Comparison of ENCODE assay signal across 8 cellular contexts in the genomic region with DNA sequence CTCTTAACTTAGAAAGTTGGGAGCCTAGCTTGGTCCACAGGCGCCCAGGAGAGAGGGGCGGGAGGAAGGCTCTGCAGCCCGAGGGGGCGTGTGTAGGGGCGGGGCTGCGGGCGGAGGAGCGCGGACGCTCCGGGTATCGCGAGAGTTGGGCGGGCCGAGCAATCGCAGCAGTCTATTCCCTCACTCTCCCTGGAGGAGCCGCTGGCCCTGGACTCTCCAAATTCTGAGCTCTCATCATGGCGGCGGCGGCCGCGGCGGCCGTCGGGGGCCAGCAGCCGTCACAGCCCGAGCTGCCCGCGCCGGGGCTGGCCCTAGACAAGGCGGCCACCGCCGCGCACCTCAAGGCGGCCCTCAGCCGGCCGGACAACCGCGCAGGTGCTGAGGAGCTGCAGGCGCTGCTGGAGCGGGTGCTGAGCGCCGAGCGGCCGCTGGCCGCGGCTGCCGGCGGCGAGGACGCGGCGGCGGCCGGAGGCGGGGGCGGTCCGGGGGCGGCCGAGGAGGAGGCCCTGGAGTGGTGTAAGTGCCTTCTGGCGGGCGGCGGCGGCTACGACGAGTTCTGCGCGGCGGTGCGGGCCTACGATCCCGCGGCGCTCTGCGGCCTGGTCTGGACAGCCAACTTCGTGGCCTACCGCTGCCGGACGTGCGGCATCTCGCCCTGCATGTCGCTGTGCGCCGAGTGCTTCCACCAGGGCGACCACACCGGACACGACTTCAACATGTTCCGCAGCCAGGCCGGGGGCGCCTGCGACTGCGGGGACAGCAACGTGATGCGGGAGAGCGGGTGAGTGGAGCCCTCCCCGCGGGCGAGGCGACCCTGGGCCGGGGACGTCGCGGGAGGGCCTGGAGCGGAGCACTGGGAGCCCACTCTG. TPM values are rescaled to one million over a fixed set of nuclear protein-coding genes. Genes with fewer than 3 reads are reported as not detected.
DNase-seq lines count a peak whose midpoint lies in the region; ATAC-seq and TF ChIP-seq lines count a peak whose summit lies in the region.

A gene with protein sequence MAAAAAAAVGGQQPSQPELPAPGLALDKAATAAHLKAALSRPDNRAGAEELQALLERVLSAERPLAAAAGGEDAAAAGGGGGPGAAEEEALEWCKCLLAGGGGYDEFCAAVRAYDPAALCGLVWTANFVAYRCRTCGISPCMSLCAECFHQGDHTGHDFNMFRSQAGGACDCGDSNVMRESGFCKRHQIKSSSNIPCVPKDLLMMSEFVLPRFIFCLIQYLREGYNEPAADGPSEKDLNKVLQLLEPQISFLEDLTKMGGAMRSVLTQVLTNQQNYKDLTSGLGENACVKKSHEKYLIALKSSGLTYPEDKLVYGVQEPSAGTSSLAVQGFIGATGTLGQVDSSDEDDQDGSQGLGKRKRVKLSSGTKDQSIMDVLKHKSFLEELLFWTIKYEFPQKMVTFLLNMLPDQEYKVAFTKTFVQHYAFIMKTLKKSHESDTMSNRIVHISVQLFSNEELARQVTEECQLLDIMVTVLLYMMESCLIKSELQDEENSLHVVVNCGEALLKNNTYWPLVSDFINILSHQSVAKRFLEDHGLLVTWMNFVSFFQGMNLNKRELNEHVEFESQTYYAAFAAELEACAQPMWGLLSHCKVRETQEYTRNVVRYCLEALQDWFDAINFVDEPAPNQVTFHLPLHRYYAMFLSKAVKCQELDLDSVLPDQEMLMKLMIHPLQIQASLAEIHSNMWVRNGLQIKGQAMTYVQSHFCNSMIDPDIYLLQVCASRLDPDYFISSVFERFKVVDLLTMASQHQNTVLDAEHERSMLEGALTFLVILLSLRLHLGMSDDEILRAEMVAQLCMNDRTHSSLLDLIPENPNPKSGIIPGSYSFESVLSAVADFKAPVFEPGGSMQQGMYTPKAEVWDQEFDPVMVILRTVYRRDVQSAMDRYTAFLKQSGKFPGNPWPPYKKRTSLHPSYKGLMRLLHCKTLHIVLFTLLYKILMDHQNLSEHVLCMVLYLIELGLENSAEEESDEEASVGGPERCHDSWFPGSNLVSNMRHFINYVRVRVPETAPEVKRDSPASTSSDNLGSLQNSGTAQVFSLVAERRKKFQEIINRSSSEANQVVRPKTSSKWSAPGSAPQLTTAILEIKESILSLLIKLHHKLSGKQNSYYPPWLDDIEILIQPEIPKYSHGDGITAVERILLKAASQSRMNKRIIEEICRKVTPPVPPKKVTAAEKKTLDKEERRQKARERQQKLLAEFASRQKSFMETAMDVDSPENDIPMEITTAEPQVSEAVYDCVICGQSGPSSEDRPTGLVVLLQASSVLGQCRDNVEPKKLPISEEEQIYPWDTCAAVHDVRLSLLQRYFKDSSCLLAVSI (N-terminal part only) (plus strand): TSS at position 183 of the 869 bp plus-strand sequence. CDS start 54 bp downstream, at position 237.

- peaks cover 38% of the 10 kb centered on the region for H3K4me1 Mint-ChIP-seq in T-helper 2 cell treated with Interferon-gamma antibody and Interleukin-4, amounts not matched to agents 5 μg/mL and 100 μg/mL, for 36 hours (ENCODE audit: low read depth)

- TF ChIP-seq POLR2A in uterus (IDR thresholded peaks at IDR 0.05): peak; percentile 83 to 90

- H3K9me3 ChIP-seq in ascending aorta (no peaks in the 10 kb centered on the region), right cardiac atrium (ENCODE audit: control insufficient read depth, low read length) (no peaks in the 10 kb centered on the region), uterus (no peaks in the 10 kb centered on the region)

- H3K4me1 ChIP-seq in ascending aorta (peaks cover 6 to 30% of the 10 kb centered on the region in 2 donors), right cardiac atrium (ENCODE audit: control insufficient read depth, insufficient read depth, low read length) (no peaks in the 10 kb centered on the region), uterus (peaks cover 0 to 14% of the 10 kb centered on the region in 2 donors)

- TF ChIP-seq CTCF in ascending aorta (IDR thresholded peaks at IDR 0.05) (no peak), uterus (IDR thresholded peaks at IDR 0.05) (peak; percentile 7 to 22 (median 15))

- under 1% methylated on average over 104 of the region's 104 CpGs for WGBS in right cardiac atrium

- ATAC-seq in GM18499 (IDR thresholded peaks at IDR 0.05; ENCODE audit: insufficient read depth, unreplicated experiment) (peak; percentile 62), HG02884 (IDR thresholded peaks at IDR 0.05; ENCODE audit: unreplicated experiment) (peak; percentile 74), right cardiac atrium (peak; percentile 94 to 96)

- no peaks in the 10 kb centered on the region for H3K27me3 Mint-ChIP-seq in T-helper 2 cell treated with Interferon-gamma antibody and Interleukin-4, amounts not matched to agents 5 μg/mL and 100 μg/mL, for 36 hours (ENCODE audit: low read depth)

- peak within 1 kb of the TSS; percentile 88 for H3K27ac Mint-ChIP-seq in T-helper 2 cell treated with Interferon-gamma antibody and Interleukin-4, amounts not matched to agents 5 μg/mL and 100 μg/mL, for 36 hours

- DNase-seq in NCI-H1930 (lab: John Stamatoyannopoulos, UW) (peak; percentile 81 to 91), ascending aorta (ENCODE audit: low spot score in 2 of 2) (peak; percentile 66 to 95), right cardiac atrium (peak; percentile 96 to 98 (median 98)), putamen (ENCODE audit: low spot score) (peak; percentile 92), uterus (peak; percentile 94 to 95)
- peak; percentile 90 for DNase-seq in T-helper 2 cell treated with Interferon-gamma antibody and Interleukin-4, amounts not matched to agents 5 μg/mL and 100 μg/mL, for 36 hours (ENCODE audit: low spot score)

- H3K27me3 ChIP-seq in ascending aorta: no peaks in the 10 kb centered on the region
- no peaks in the 10 kb centered on the region for H3K27me3 ChIP-seq in right cardiac atrium (ENCODE audit: control insufficient read depth, insufficient read depth)
- no peaks in the 10 kb centered on the region for H3K27me3 ChIP-seq in uterus

- intact Hi-C loops in ascending aorta (cut with DNase I) (loop anchor here (2.0 to 5.0 kb wide), 2 partner anchors 133 to 245 kb away; a partner anchor contains a TSS), right cardiac atrium (cut with DNase I) (loop anchor here (2.0 to 10.0 kb wide), 4 partner anchors 45 to 100 kb away; no protein-coding TSS in a partner anchor), uterus (cut with DNase I; ENCODE audit: low total_unique reads) (loop anchor here (5.0 to 10.0 kb wide), 2 partner anchors 47 to 100 kb away; no protein-coding TSS in a partner anchor)

- peak within 1 kb of the TSS; percentile 89 to 95 for H3K27ac ChIP-seq in ascending aorta
- H3K27ac ChIP-seq in right cardiac atrium (ENCODE audit: low read length): peak within 1 kb of the TSS; percentile 27
- H3K27ac ChIP-seq in uterus: peak within 1 kb of the TSS; percentile 92 to 93

- no peaks in the 10 kb centered on the region for H3K36me3 ChIP-seq in ascending aorta
- H3K36me3 ChIP-seq in uterus: no peaks in the 10 kb centered on the region

- H3K36me3 Mint-ChIP-seq in T-helper 2 cell treated with Interferon-gamma antibody and Interleukin-4, amounts not matched to agents 5 μg/mL and 100 μg/mL, for 36 hours (ENCODE audit: low read depth): peaks cover 19% of the 10 kb centered on the region

- H3K4me3 Mint-ChIP-seq in T-helper 2 cell treated with Interferon-gamma antibody and Interleukin-4, amounts not matched to agents 5 μg/mL and 100 μg/mL, for 36 hours: peak within 1 kb of the TSS; percentile 92

- H3K4me3 ChIP-seq in ascending aorta (peak within 1 kb of the TSS; percentile 78 to 95), right cardiac atrium (ENCODE audit: low read length) (peak within 1 kb of the TSS; percentile 46), uterus (peak within 1 kb of the TSS; percentile 77 to 98)

- no peaks in the 10 kb centered on the region for H3K9me3 Mint-ChIP-seq in T-helper 2 cell treated with Interferon-gamma antibody and Interleukin-4, amounts not matched to agents 5 μg/mL and 100 μg/mL, for 36 hours

RNA-seq across cellular contexts. Expression of the gene that starts here (rescaled TPM):
- total RNA-seq in ascending aorta (37.7 TPM), right cardiac atrium (10 to 100 TPM; 83.2 to 98.2 (median 93.6) TPM), uterus (100 to 1,000 TPM in 1 of 4 donors, 10 to 100 TPM in 3; 40.0 to 147 (median 87.7) TPM)
- 39.8 TPM for polyA plus RNA-seq in right cardiac atrium

Comparison
In these comparisons a context has a peak if more than half of its experiments do, and no peak if none do; other contexts are left out.
1. Peak in every context shown above with its lines: DNase-seq, ATAC-seq, H3K4me3 ChIP-seq and H3K27ac ChIP-seq.
2. H3K27ac ChIP-seq: peak in every context shown above with its lines; median percentile 92 in uterus; 92 in ascending aorta; 27 in right cardiac atrium.
3. CTCF ChIP-seq: peak in uterus (4 of 4); none in ascending aorta (0 of 3).